In genomic region chr10:23040002-23040401, GRCh38 we compare ENCODE assay signal across 29 cellular contexts. TPM values are rescaled to one million over a fixed set of nuclear protein-coding genes. Genes with fewer than 3 reads are reported as not detected.
DNase-seq lines count a peak whose midpoint lies in the region; ATAC-seq, FAIRE-seq and TF ChIP-seq lines count a peak whose summit lies in the region.
"Had no signal": no experiment of that assay in that cellular context is flagged by ENCODE, and none has a peak within 500 bp of the region (broad histone marks: within the 10 kb centered on the region; RNA-seq: fewer than 3 reads in every experiment).

No MANE protein-coding gene starts in this region.

- WGBS in K562 (ENCODE audit: insufficient coverage, low coverage, missing lambda C conversion rate) = 95% methylated on average over 2 of the region's 2 CpGs

- H3K36me3 ChIP-seq in K562 (ENCODE audit: control insufficient read depth, insufficient read depth, low read length) = no peaks in the 10 kb centered on the region
- H3K36me3 ChIP-seq: BE2C; BLaER1; BLaER1 treated with 17β-estradiol and CSF1 and Interleukin-3, amounts not matched to agents 10 nM and 100 nM had no signal

- H3K27ac ChIP-seq in K562 (ENCODE audit: extremely low read depth, low read depth, low read length) = no peak overlapping the region
- H3K27ac ChIP-seq: 22Rv1; A549; BLaER1; BLaER1 treated with 17β-estradiol and CSF1 and Interleukin-3, amounts not matched to agents 10 nM and 100 nM; C4-2B had no signal

- DNase-seq in K562 (ENCODE audit: extremely low read depth in 1 of 4, low spot score in 3 of 4) (no peak), NOMO-1 treated with DMSO at 0.1 percent for 48 hours (lab: John Stamatoyannopoulos, UW; ENCODE audit: unreplicated experiment) (no peak)
- DNase-seq: 8988T; ACHN; AML-193; BE2C; C1 segment of cervical spinal cord; Caco-2; Calu3; CD4-positive, alpha-beta memory T cell; CD4-positive, alpha-beta T cell; CD4-positive, CD25-positive, alpha-beta regulatory T cell; CD8-positive, alpha-beta memory T cell; CD8-positive, alpha-beta T cell; COR-L47; DMS 273 treated with DMSO at 0.1 percent for 48 hours; DMS153; DMS53; DMS79; DMS79 treated with DMSO at 0.1 percent for 48 hours; DND-41; EL had no signal

- no peak overlapping the region for H3K4me2 ChIP-seq in K562 (ENCODE audit: insufficient read depth, low read length)
- H3K4me2 ChIP-seq: A549; BLaER1; BLaER1 treated with 17β-estradiol and CSF1 and Interleukin-3, amounts not matched to agents 10 nM and 100 nM had no signal

- no peak for FAIRE-seq in K562 (lab: Jason Lieb, UNC)
- FAIRE-seq: A204.1, A549, D721Med had no signal

- no peak for TF ChIP-seq CTCF in K562 (IDR thresholded peaks at IDR 0.05 in 2 of 3, conservative IDR thresholded peaks at IDR 0.05 in 1 of 3; ENCODE audit: insufficient read depth in 2 of 3, low read depth in 1 of 3, low read length in 3 of 3)

- POLR2A ChIA-PET in K562 (lab: Yijun Ruan, JAX) = interaction anchor here (1.0 kb wide), 1 partner anchor 9 kb away, joined by 4 read pairs; no protein-coding TSS in a partner anchor

- H3K27me3 ChIP-seq in K562 (ENCODE audit: control insufficient read depth in 2 of 2, insufficient read depth in 2 of 2, low read length in 2 of 2) = no peaks in the 10 kb centered on the region
- H3K27me3 ChIP-seq: BE2C; BLaER1; BLaER1 treated with 17β-estradiol and CSF1 and Interleukin-3, amounts not matched to agents 10 nM and 100 nM had no signal

- intact Hi-C loops in K562 (cut with micrococcal nuclease) = no loop called here

- TF ChIP-seq EP300 in K562 (IDR thresholded peaks at IDR 0.05; ENCODE audit: low read length) = no peak

- H2AFZ ChIP-seq in K562 (ENCODE audit: low read depth, low read length) = no peak overlapping the region

- no peaks in the 10 kb centered on the region; the same call in 1 of the 2 replicates for H3K9me3 ChIP-seq in K562 (replicated peaks; ENCODE audit: control insufficient read depth, insufficient read depth, low read depth, low read length)
- H3K9me3 ChIP-seq: BE2C, BLaER1, Caco-2 had no signal

- H3K9ac ChIP-seq in K562 (ENCODE audit: insufficient read depth in 1 of 2, low read depth in 2 of 2, low read length in 2 of 2) = no peak overlapping the region
- H3K9ac ChIP-seq: BLaER1; BLaER1 treated with 17β-estradiol and CSF1 and Interleukin-3, amounts not matched to agents 10 nM and 100 nM had no signal

- H3K4me3 ChIP-seq in K562 = no peak overlapping the region
- H3K4me3 ChIP-seq: A549; BLaER1; BLaER1 treated with 17β-estradiol and CSF1 and Interleukin-3, amounts not matched to agents 10 nM and 100 nM had no signal

- ATAC-seq in K562 = no peak
- ATAC-seq: A549; CD8-positive, alpha-beta T cell had no signal

- H3K79me2 ChIP-seq in K562 (ENCODE audit: control insufficient read depth, insufficient read depth, low read length) = no peaks in the 10 kb centered on the region

- peaks cover 0 to 7% of the 10 kb centered on the region in 2 experiments; a peak in 3 of 5 replicates for H3K4me1 ChIP-seq in K562 (replicated peaks in 1 of 2; ENCODE audit: control insufficient read depth in 2 of 2, insufficient read depth in 2 of 2, low read length in 2 of 2)
- H3K4me1 ChIP-seq: A549; BE2C; BLaER1; BLaER1 treated with 17β-estradiol and CSF1 and Interleukin-3, amounts not matched to agents 10 nM and 100 nM; Caco-2 had no signal

- no peaks in the 10 kb centered on the region for H4K20me1 ChIP-seq in K562 (replicated peaks; ENCODE audit: control insufficient read depth, insufficient read depth, low read length)
- H4K20me1 ChIP-seq: BLaER1; BLaER1 treated with 17β-estradiol and CSF1 and Interleukin-3, amounts not matched to agents 10 nM and 100 nM had no signal

- CTCF ChIA-PET in K562 (lab: Yijun Ruan, JAX; ENCODE audit: low intra/inter-chr PET ratio) = no interaction called here

- TF ChIP-seq RAD21 in K562 (CRISPR knock-in tag; conservative IDR thresholded peaks at IDR 0.05 in 1 of 2, IDR thresholded peaks at IDR 0.05 in 1 of 2) = no peak

- no peak for TF ChIP-seq POLR2A in K562 (conservative IDR thresholded peaks at IDR 0.05)

- H3K9me1 ChIP-seq in K562 (ENCODE audit: control insufficient read depth, insufficient read depth, low read length) = no peaks in the 10 kb centered on the region

- BruUV-seq in K562 (replicated peaks; lab: Mats Ljungman, UMichigan) = no TSS peak

- in situ Hi-C loops in K562 (cut with MboI) = no loop called here

TF ChIP-seq in K562, 482 proteins besides CTCF, POLR2A, EP300 and RAD21 (continues in another document):
- TF ChIP-seq MEF2D (tag; conservative IDR thresholded peaks at IDR 0.05; ENCODE audit: low read depth) (no peak), ZNF316 (IDR thresholded peaks at IDR 0.05) (no peak), NR0B1 (IDR thresholded peaks at IDR 0.05; ENCODE audit: partially characterized antibody) (no peak), SIN3B (IDR thresholded peaks at IDR 0.05; ENCODE audit: low read depth) (no peak), RBM14 (IDR thresholded peaks at IDR 0.05; ENCODE audit: borderline replicate concordance, insufficient read depth, low read depth, low read length) (no peak), PTTG1 (tag; IDR thresholded peaks at IDR 0.05; ENCODE audit: low read depth) (0 out of 2 replicates have a peak, but pooled peaks have one; percentile 29), ZNF592 (IDR thresholded peaks at IDR 0.05) (peak; percentile 86), PHTF2 (CRISPR knock-in tag; IDR thresholded peaks at IDR 0.05) (no peak), MAZ (CRISPR knock-in tag; conservative IDR thresholded peaks at IDR 0.05 in 1 of 2, IDR thresholded peaks at IDR 0.05 in 1 of 2) (no peak), ZNF384 (IDR thresholded peaks at IDR 0.05; ENCODE audit: low read depth, low read length) (no peak), SPI1 (IDR thresholded peaks at IDR 0.05; ENCODE audit: borderline replicate concordance, low read depth, low read length) (no peak), ZNF217 (CRISPR knock-in tag; IDR thresholded peaks at IDR 0.05) (no peak), CBX1 (IDR thresholded peaks at IDR 0.05; ENCODE audit: low read depth) (no peak)

RNA-seq across cellular contexts. Expression of gene MSRB2, which starts 55.4 kb away (rescaled TPM):
- 3.1 and 3.8 TPM in 2 replicates for total RNA-seq in K562 (2011; cell fraction: chromatin; rRNA removed; ENCODE audit: low replicate concordance)
- total RNA-seq in K562 (2011; cell fraction: nucleolus; rRNA removed) = 1.4 and 3.0 TPM in 2 replicates
- total RNA-seq in K562 (2011; cell fraction: nucleoplasm; rRNA removed) = 1.5 and 2.7 TPM in 2 replicates
- total RNA-seq in K562 (2014; rRNA removed) (7.9 and 10.7 TPM in 2 replicates), K562 (2014; rRNA removed; fragmentation: Illumina TruSeq; extraction: Trizol) (3.6 and 5.5 TPM in 2 replicates), K562 (2015; rRNA removed; fragmentation: Illumina TruSeq; extraction: Trizol) (4.4 and 6.1 TPM in 2 replicates), K562 (2021) (9.5 and 10.0 TPM in 2 replicates)
- polyA plus RNA-seq in K562 (2011; rRNA removed) (18.9 and 22.3 TPM in 2 replicates), K562 (2014; fragmentation: Illumina TruSeq; extraction: Trizol) (3.4 and 6.7 TPM in 2 replicates), K562 (2014; fragmentation: Nextera tagmentation; extraction: Ambion mirVana) (1 to 10 TPM; 1.5 to 2.0 TPM), K562 (2014; rRNA removed) (5.9 and 8.3 TPM in 2 replicates)
- 6.7 and 8.2 TPM in 2 replicates for polyA plus RNA-seq in K562 (2011; cell fraction: cytosol; rRNA removed)
- 7.8 and 10.8 TPM in 2 replicates for polyA plus RNA-seq in K562 (2011; cell fraction: nucleus; rRNA removed)
- polyA plus RNA-seq in K562 (2012) = 15.3 and 31.8 TPM in 2 replicates
- polyA minus RNA-seq in K562 (2011; rRNA and poly(A)+ RNA removed) = 3.4 and 4.4 TPM in 2 replicates
- 1.5 and 2.2 TPM in 2 replicates for polyA minus RNA-seq in K562 (2011; cell fraction: cytosol; rRNA and poly(A)+ RNA removed)
- 1.1 and 1.2 TPM in 2 replicates for polyA minus RNA-seq in K562 (2011; cell fraction: nucleus; rRNA and poly(A)+ RNA removed)
